21 cellular contexts compared by ENCODE assay signal in genomic region chr15:33149919-33150318, GRCh38.
DNase-seq lines count a peak whose midpoint lies in the region; ATAC-seq and TF ChIP-seq lines count a peak whose summit lies in the region.
"Had no signal": no experiment of that assay in that cellular context is flagged by ENCODE, and none has a peak within 500 bp of the region (broad histone marks: within the 10 kb centered on the region; RNA-seq: fewer than 3 reads in every experiment).

No MANE protein-coding gene starts in this region.

- H3K4me1 ChIP-seq in BLaER1 treated with 17β-estradiol and CSF1 and Interleukin-3, amounts not matched to agents 10 nM and 100 nM, result peaks cover 19 to 88% (median 64%) of the 10 kb centered on the region in 10 experiments; a peak in 19 of 20 replicates
- H3K4me1 ChIP-seq: adrenal gland had no signal

- no peak overlapping the region for H3K9ac ChIP-seq in BLaER1 treated with 17β-estradiol and CSF1 and Interleukin-3, amounts not matched to agents 10 nM and 100 nM

- H3K27me3 ChIP-seq in BLaER1 treated with 17β-estradiol and CSF1 and Interleukin-3, amounts not matched to agents 10 nM and 100 nM, result no peaks in the 10 kb centered on the region
- H3K27me3 ChIP-seq: adrenal gland, upper lobe of left lung had no signal

- ATAC-seq in GM19035 (IDR thresholded peaks at IDR 0.05; ENCODE audit: unreplicated experiment), result no peak
- ATAC-seq in HG02885 (IDR thresholded peaks at IDR 0.05; ENCODE audit: poor library complexity, unreplicated experiment), result no peak
- ATAC-seq: activated CD4-positive, CD25-positive, alpha-beta regulatory T cell treated with anti-CD3 and anti-CD28 coated beads, Interleukin-2, amount 50 U/mL, for 24 hours; HCT116; stimulated activated naive CD8-positive, alpha-beta T cell treated with anti-CD3 and anti-CD28 coated beads, Interleukin-15, amount 100 ng/mL, for 72 hours had no signal

- peaks cover 0 to 15% (median 0%) of the 10 kb centered on the region in 11 experiments; a peak in 2 of 22 replicates for H3K36me3 ChIP-seq in BLaER1 treated with 17β-estradiol and CSF1 and Interleukin-3, amounts not matched to agents 10 nM and 100 nM
- H3K36me3 ChIP-seq: adrenal gland, upper lobe of left lung had no signal

- H3K9me3 ChIP-seq in BLaER1 treated with 17β-estradiol and CSF1 and Interleukin-3, amounts not matched to agents 10 nM and 100 nM (replicated peaks in 1 of 11), result peaks cover 0 to 20% (median 0%) of the 10 kb centered on the region in 11 experiments; a peak in 2 of 22 replicates
- H3K9me3 ChIP-seq: adrenal gland, upper lobe of left lung had no signal

- peak overlapping the region in 6 of 11 experiments; percentile 53 to 99 (median 92); a peak in 11 of 22 replicates for H3K4me2 ChIP-seq in BLaER1 treated with 17β-estradiol and CSF1 and Interleukin-3, amounts not matched to agents 10 nM and 100 nM

- TF ChIP-seq CTCF in choroid plexus epithelial cell (conservative IDR thresholded peaks at IDR 0.05; ENCODE audit: low read depth, low read length), result no peak

- H4K20me1 ChIP-seq in BLaER1 treated with 17β-estradiol and CSF1 and Interleukin-3, amounts not matched to agents 10 nM and 100 nM, result peaks cover 0 to 73% (median 0%) of the 10 kb centered on the region in 11 experiments; a peak in 3 of 22 replicates

- DNase-seq in NCI-H226, result peak; percentile 15
- DNase-seq in choroid plexus epithelial cell (ENCODE audit: low read depth), result peak; percentile 64
- DNase-seq in kidney glomerular epithelial cell (lab: John Stamatoyannopoulos, UW), result peak; percentile 39
- no peak for DNase-seq in SIG-M5 (lab: John Stamatoyannopoulos, UW)
- no peak for DNase-seq in stimulated activated CD4-positive, alpha-beta T cell treated with anti-CD3 and anti-CD28 coated beads, Interleukin-15, amount 100 ng/mL, for 24 hours
- DNase-seq: adrenal gland; CD8-positive, alpha-beta memory T cell; DMS79 treated with DMSO at 0.1 percent for 48 hours; glutamatergic neuron; immature natural killer cell; MM.1S; NCI-H187 treated with DMSO at 0.1 percent for 48 hours; NCI-H446 treated with DMSO at 0.1 percent for 48 hours; Right ventricle myocardium superior; stimulated activated naive CD8-positive, alpha-beta T cell treated with anti-CD3 and anti-CD28 coated beads, Interleukin-15, amount 100 ng/mL, for 72 hours; upper lobe of left lung had no signal

- H3K4me3 ChIP-seq in BLaER1 treated with 17β-estradiol and CSF1 and Interleukin-3, amounts not matched to agents 10 nM and 100 nM, result peak overlapping the region in 3 of 10 experiments; percentile 54 to 67 (median 56); a peak in 6 of 20 replicates
- no peak overlapping the region for H3K4me3 ChIP-seq in choroid plexus epithelial cell (ENCODE audit: low read depth, low read length)

- no peak overlapping the region for H3K27ac ChIP-seq in BLaER1 treated with 17β-estradiol and CSF1 and Interleukin-3, amounts not matched to agents 10 nM and 100 nM
- H3K27ac ChIP-seq: adrenal gland, upper lobe of left lung had no signal

Comparison
In these comparisons a context has a peak if more than half of its experiments do, and no peak if none do; other contexts are left out.
1. DNase-seq: peak in NCI-H226 (single experiment), choroid plexus epithelial cell (single experiment) and kidney glomerular epithelial cell (single experiment); none in SIG-M5 (single experiment) and stimulated activated CD4-positive, alpha-beta T cell treated with anti-CD3 and anti-CD28 coated beads, Interleukin-15, amount 100 ng/mL, for 24 hours (single experiment).